1 cellular context compared by ENCODE assay signal in genomic region chr6:42331019-42331418, GRCh38.
TF ChIP-seq lines count a peak whose summit lies in the region.

No MANE protein-coding gene starts in this region.

TF ChIP-seq in SK-N-SH treated with all-trans-retinoic acid at 6 μM for 48 hours, 23 proteins besides CTCF, POLR2A, EP300 and RAD21 (continued from another document):
- TF ChIP-seq CSRNP3 (CRISPR knock-in tag; IDR thresholded peaks at IDR 0.05) (no peak), TCF4 (CRISPR knock-in tag; IDR thresholded peaks at IDR 0.05; ENCODE audit: borderline replicate concordance) (no peak), TOX (CRISPR knock-in tag; IDR thresholded peaks at IDR 0.05; ENCODE audit: borderline replicate concordance) (no peak), ZNF8 (CRISPR knock-in tag; IDR thresholded peaks at IDR 0.05) (no peak), OSR1 (CRISPR knock-in tag; IDR thresholded peaks at IDR 0.05) (no peak), TSHZ2 (CRISPR knock-in tag; IDR thresholded peaks at IDR 0.05) (no peak)
